14 cellular contexts compared by ENCODE assay signal in genomic region chr2:97673187-97673914, GRCh38. TPM values are rescaled to one million over a fixed set of nuclear protein-coding genes. Genes with fewer than 3 reads are reported as not detected.
DNase-seq lines count a peak whose midpoint lies in the region; ATAC-seq, FAIRE-seq and TF ChIP-seq lines count a peak whose summit lies in the region.
"Had no signal": no experiment of that assay in that cellular context is flagged by ENCODE, and none has a peak within 500 bp of the region (broad histone marks: within the 10 kb centered on the region; RNA-seq: fewer than 3 reads in every experiment).

No MANE protein-coding gene starts in this region.

- no peak for FAIRE-seq in astrocyte (lab: Jason Lieb, UNC)
- FAIRE-seq: A549 had no signal

- H3K27me3 Mint-ChIP-seq in T-helper 1 cell treated with Interleukin-12 subunit alpha and Interleukin-12 subunit beta and Interleukin-4 antibody, amounts not matched to agents 30 μg/mL and 1 μg/mL, for 36 hours (ENCODE audit: low read depth) = no peaks in the 10 kb centered on the region
- no peaks in the 10 kb centered on the region for H3K27me3 Mint-ChIP-seq in astrocyte (ENCODE audit: low read depth, unreplicated experiment)
- no peaks in the 10 kb centered on the region for H3K27me3 Mint-ChIP-seq in osteocyte (ENCODE audit: unreplicated experiment)

- H3K9ac ChIP-seq in astrocyte (ENCODE audit: low read length) = no peak overlapping the region

- H3K4me1 ChIP-seq in astrocyte (ENCODE audit: insufficient read depth, low read length) = peaks cover 5% of the 10 kb centered on the region
- H3K4me1 ChIP-seq: A549, transverse colon had no signal

- H3K36me3 ChIP-seq in astrocyte (ENCODE audit: insufficient read depth, low read length) = no peaks in the 10 kb centered on the region
- H3K36me3 ChIP-seq: neutrophil, transverse colon had no signal

- peaks cover 19% of the 10 kb centered on the region for H3K4me1 Mint-ChIP-seq in T-helper 1 cell treated with Interleukin-12 subunit alpha and Interleukin-12 subunit beta and Interleukin-4 antibody, amounts not matched to agents 30 μg/mL and 1 μg/mL, for 36 hours (ENCODE audit: low read depth)
- H3K4me1 Mint-ChIP-seq in astrocyte (ENCODE audit: low read depth, unreplicated experiment) = peaks cover 7% of the 10 kb centered on the region
- peaks cover 20% of the 10 kb centered on the region for H3K4me1 Mint-ChIP-seq in osteocyte (ENCODE audit: unreplicated experiment)

- H4K20me1 ChIP-seq in astrocyte (ENCODE audit: insufficient read depth, low read length) = no peaks in the 10 kb centered on the region

- no peaks in the 10 kb centered on the region for H3K9me3 Mint-ChIP-seq in T-helper 1 cell treated with Interleukin-12 subunit alpha and Interleukin-12 subunit beta and Interleukin-4 antibody, amounts not matched to agents 30 μg/mL and 1 μg/mL, for 36 hours
- H3K9me3 Mint-ChIP-seq in astrocyte (ENCODE audit: unreplicated experiment) (no peaks in the 10 kb centered on the region), osteocyte (ENCODE audit: unreplicated experiment) (peaks cover 4% of the 10 kb centered on the region)

- H3K36me3 Mint-ChIP-seq in T-helper 1 cell treated with Interleukin-12 subunit alpha and Interleukin-12 subunit beta and Interleukin-4 antibody, amounts not matched to agents 30 μg/mL and 1 μg/mL, for 36 hours (ENCODE audit: low read depth) = peaks cover 6% of the 10 kb centered on the region
- H3K36me3 Mint-ChIP-seq in astrocyte (ENCODE audit: low read depth, unreplicated experiment) (peaks cover 9% of the 10 kb centered on the region), osteocyte (ENCODE audit: unreplicated experiment) (peaks cover 2% of the 10 kb centered on the region)

- H3K4me3 ChIP-seq in astrocyte (ENCODE audit: insufficient read depth, low read depth, low read length) = no peak overlapping the region
- H3K4me3 ChIP-seq: A549, skin epidermis, transverse colon had no signal

- H3K79me2 ChIP-seq in astrocyte (ENCODE audit: insufficient read depth, low read length) = no peaks in the 10 kb centered on the region

- H3K9me3 ChIP-seq in astrocyte (ENCODE audit: insufficient read depth, low read depth, low read length) = no peaks in the 10 kb centered on the region
- H3K9me3 ChIP-seq: A549, neutrophil, transverse colon had no signal

- no peak overlapping the region for H3K4me2 ChIP-seq in astrocyte (ENCODE audit: low read length)
- H3K4me2 ChIP-seq: A549 had no signal

- H3K27me3 ChIP-seq in astrocyte (ENCODE audit: insufficient read depth, low read length) = no peaks in the 10 kb centered on the region
- H3K27me3 ChIP-seq: neutrophil, transverse colon had no signal

- H3K4me3 Mint-ChIP-seq in T-helper 1 cell treated with Interleukin-12 subunit alpha and Interleukin-12 subunit beta and Interleukin-4 antibody, amounts not matched to agents 30 μg/mL and 1 μg/mL, for 36 hours = peak overlapping the region; percentile 25
- H3K4me3 Mint-ChIP-seq in astrocyte (ENCODE audit: unreplicated experiment) (no peak overlapping the region), osteocyte (ENCODE audit: unreplicated experiment) (peak overlapping the region; percentile 10)

- DNase-seq in T-helper 1 cell (no peak), LHCN-M2 (ENCODE audit: low read depth) (peak; percentile 20), astrocyte (ENCODE audit: low read depth) (peak; percentile 18), osteocyte (ENCODE audit: extremely low spot score, unreplicated experiment) (peak; percentile 66), activated gamma-delta T cell treated with Interleukin-2 at 50 U/mL for 16 hours (no peak), HuH-7 (ENCODE audit: low spot score) (no peak)
- DNase-seq: activated CD8-positive, alpha-beta memory T cell treated with anti-CD3 and anti-CD28 coated beads, Interleukin-2, amount 50 U/mL, for 4 hours; glutamatergic neuron; transverse colon had no signal

- H2AFZ ChIP-seq in astrocyte (ENCODE audit: low read depth, low read length) = no peak overlapping the region

- TF ChIP-seq CTCF in astrocyte (IDR thresholded peaks at IDR 0.05; ENCODE audit: insufficient read depth, low read depth, low read length) (no peak), osteocyte (IDR thresholded peaks at IDR 0.05) (no peak)

- peak overlapping the region; percentile 83 for H3K27ac Mint-ChIP-seq in T-helper 1 cell treated with Interleukin-12 subunit alpha and Interleukin-12 subunit beta and Interleukin-4 antibody, amounts not matched to agents 30 μg/mL and 1 μg/mL, for 36 hours
- H3K27ac Mint-ChIP-seq in astrocyte (ENCODE audit: unreplicated experiment) (no peak overlapping the region), osteocyte (ENCODE audit: unreplicated experiment) (peak overlapping the region; percentile 95)

- no peak overlapping the region for H3K27ac ChIP-seq in astrocyte (ENCODE audit: low read depth, low read length)
- H3K27ac ChIP-seq: A549, neutrophil, skin epidermis, transverse colon had no signal

- ATAC-seq in HG03520 (IDR thresholded peaks at IDR 0.05; ENCODE audit: unreplicated experiment) = no peak
- ATAC-seq: A549 had no signal

RNA-seq across cellular contexts. Expression of gene C2orf92, which starts 3.8 kb away (rescaled TPM):
- total RNA-seq in LHCN-M2 (2014; rRNA removed) (0.80 and 0.83 TPM in 2 replicates), astrocyte (8.5 and 15.3 TPM in 2 replicates), osteocyte (13.7 and 15.0 TPM in 2 replicates)
- 1.7 TPM for polyA plus RNA-seq in LHCN-M2 (2012)

RNA-seq across cellular contexts. Expression of gene ACTR1B, which starts 9.5 kb away (rescaled TPM):
- total RNA-seq in LHCN-M2 (2014; rRNA removed) (74.0 and 76.6 TPM in 2 replicates), astrocyte (35.6 and 36.2 TPM in 2 replicates), osteocyte (54.4 and 56.6 TPM in 2 replicates)
- polyA plus RNA-seq in LHCN-M2 (2012) = 88.8 TPM

RNA-seq across cellular contexts. Expression of gene COX5B, which starts 27.5 kb away (rescaled TPM):
- total RNA-seq in LHCN-M2 (2014; rRNA removed) (219 and 247 TPM in 2 replicates), astrocyte (213 and 228 TPM in 2 replicates), osteocyte (185 and 191 TPM in 2 replicates)
- polyA plus RNA-seq in LHCN-M2 (2012) = 382 TPM

RNA-seq across cellular contexts. Expression of gene ZAP70, which starts 40.0 kb away (rescaled TPM):
- total RNA-seq in LHCN-M2 (2014; rRNA removed) = 0.40 TPM in 1 of 2 replicates, not detected in the other
- not detected for polyA plus RNA-seq in LHCN-M2 (2012)
- total RNA-seq in astrocyte = 0.14 and 0.73 TPM in 2 replicates
- 0.44 and 1.1 TPM in 2 replicates for total RNA-seq in osteocyte

Comparison
In these comparisons a context has a peak if more than half of its experiments do, and no peak if none do; other contexts are left out.
1. DNase-seq: peak in LHCN-M2 (single experiment), astrocyte (single experiment) and osteocyte (single experiment); none in T-helper 1 cell (0 of 5), activated gamma-delta T cell treated with Interleukin-2 at 50 U/mL for 16 hours (single experiment) and HuH-7 (single experiment).